ENCODE assay signal across 2 cellular contexts in the genomic region with DNA sequence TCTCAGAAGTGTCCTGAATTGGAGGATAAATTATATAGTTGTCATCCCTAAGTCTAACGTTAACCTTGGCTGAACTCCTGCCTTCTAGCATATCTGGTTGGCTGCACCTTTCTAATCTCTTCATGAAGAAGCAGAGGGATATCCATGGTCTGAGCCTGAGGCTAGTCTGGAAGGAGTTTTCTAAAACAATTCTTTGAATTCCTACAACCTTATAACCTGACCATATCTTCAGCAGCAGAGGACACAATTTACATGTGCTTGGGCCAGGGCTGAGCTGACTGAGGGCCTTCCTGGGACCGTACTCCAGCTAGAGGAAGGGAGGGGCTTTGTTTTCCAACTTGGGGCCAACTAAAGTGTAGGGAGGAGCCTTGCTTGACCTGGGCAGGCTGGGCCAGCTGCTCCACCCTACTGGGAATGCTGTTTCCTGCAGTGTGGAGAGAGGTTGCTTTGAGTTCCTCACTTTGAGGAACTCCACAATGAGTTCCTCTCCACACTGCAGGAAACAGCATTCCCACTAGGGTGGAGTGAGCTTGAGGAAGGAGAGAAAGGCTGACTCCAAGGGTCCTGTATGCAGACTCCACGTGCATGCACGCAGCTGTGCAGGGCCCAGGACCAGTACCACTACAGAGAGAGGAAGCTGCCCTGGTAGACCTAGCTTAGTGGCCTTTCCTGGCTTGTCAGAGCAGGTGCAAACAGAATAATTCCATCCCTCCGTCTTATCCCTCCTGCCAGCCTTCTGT.
TF ChIP-seq lines count a peak whose summit lies in the region.

No MANE protein-coding gene starts in this region.

TF ChIP-seq in IMR-90, 13 proteins besides CTCF, POLR2A, EP300 and RAD21:
- TF ChIP-seq BHLHE40 (IDR thresholded peaks at IDR 0.05; ENCODE audit: low read depth, low read length) (no peak), NFE2L2 (IDR thresholded peaks at IDR 0.05; ENCODE audit: low read depth, low read length) (no peak), MAFK (IDR thresholded peaks at IDR 0.05; ENCODE audit: low read depth, low read length) (no peak), RFX5 (IDR thresholded peaks at IDR 0.05; ENCODE audit: low read depth, low read length) (no peak), MAZ (IDR thresholded peaks at IDR 0.05; ENCODE audit: borderline replicate concordance, low read depth, low read length) (no peak), SMC3 (IDR thresholded peaks at IDR 0.05; ENCODE audit: low read depth, low read length) (no peak), FOS (IDR thresholded peaks at IDR 0.05; ENCODE audit: low read depth, low read length) (no peak), RCOR1 (IDR thresholded peaks at IDR 0.05; ENCODE audit: insufficient replicate concordance, low read length) (no peak), CHD1 (IDR thresholded peaks at IDR 0.05; ENCODE audit: low read depth, low read length) (no peak), MXI1 (IDR thresholded peaks at IDR 0.05; ENCODE audit: borderline replicate concordance, low read depth, low read length) (no peak), CEBPB (IDR thresholded peaks at IDR 0.05; ENCODE audit: low read depth, low read length) (no peak)
- TF ChIP-seq, protein P1, sequence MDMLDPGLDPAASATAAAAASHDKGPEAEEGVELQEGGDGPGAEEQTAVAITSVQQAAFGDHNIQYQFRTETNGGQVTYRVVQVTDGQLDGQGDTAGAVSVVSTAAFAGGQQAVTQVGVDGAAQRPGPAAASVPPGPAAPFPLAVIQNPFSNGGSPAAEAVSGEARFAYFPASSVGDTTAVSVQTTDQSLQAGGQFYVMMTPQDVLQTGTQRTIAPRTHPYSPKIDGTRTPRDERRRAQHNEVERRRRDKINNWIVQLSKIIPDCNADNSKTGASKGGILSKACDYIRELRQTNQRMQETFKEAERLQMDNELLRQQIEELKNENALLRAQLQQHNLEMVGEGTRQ (IDR thresholded peaks at IDR 0.05; ENCODE audit: low read depth, low read length) = no peak
- TF ChIP-seq, protein P2, sequence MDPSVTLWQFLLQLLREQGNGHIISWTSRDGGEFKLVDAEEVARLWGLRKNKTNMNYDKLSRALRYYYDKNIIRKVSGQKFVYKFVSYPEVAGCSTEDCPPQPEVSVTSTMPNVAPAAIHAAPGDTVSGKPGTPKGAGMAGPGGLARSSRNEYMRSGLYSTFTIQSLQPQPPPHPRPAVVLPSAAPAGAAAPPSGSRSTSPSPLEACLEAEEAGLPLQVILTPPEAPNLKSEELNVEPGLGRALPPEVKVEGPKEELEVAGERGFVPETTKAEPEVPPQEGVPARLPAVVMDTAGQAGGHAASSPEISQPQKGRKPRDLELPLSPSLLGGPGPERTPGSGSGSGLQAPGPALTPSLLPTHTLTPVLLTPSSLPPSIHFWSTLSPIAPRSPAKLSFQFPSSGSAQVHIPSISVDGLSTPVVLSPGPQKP (IDR thresholded peaks at IDR 0.05; ENCODE audit: borderline replicate concordance, low read depth, low read length) = no peak

TF ChIP-seq in HepG2, 621 proteins besides CTCF, POLR2A, EP300 and RAD21:
- TF ChIP-seq FOSL2 (CRISPR knock-in tag; IDR thresholded peaks at IDR 0.05) = no peak
- peak; percentile 54 for TF ChIP-seq RBM22 (optimal IDR thresholded peaks at IDR 0.05; ENCODE audit: low read length)
- peak; percentile 23; the same call in 1 of the 2 replicates for TF ChIP-seq SALL1 (CRISPR knock-in tag; IDR thresholded peaks at IDR 0.05)
- TF ChIP-seq ZNF598 (CRISPR knock-in tag; IDR thresholded peaks at IDR 0.05; ENCODE audit: borderline replicate concordance) = peak; percentile 52; the same call in 1 of the 2 replicates
- TF ChIP-seq ZNF263 (CRISPR knock-in tag; IDR thresholded peaks at IDR 0.05) = peak; percentile 46; the same call in 1 of the 2 replicates
- TF ChIP-seq, protein P3, sequence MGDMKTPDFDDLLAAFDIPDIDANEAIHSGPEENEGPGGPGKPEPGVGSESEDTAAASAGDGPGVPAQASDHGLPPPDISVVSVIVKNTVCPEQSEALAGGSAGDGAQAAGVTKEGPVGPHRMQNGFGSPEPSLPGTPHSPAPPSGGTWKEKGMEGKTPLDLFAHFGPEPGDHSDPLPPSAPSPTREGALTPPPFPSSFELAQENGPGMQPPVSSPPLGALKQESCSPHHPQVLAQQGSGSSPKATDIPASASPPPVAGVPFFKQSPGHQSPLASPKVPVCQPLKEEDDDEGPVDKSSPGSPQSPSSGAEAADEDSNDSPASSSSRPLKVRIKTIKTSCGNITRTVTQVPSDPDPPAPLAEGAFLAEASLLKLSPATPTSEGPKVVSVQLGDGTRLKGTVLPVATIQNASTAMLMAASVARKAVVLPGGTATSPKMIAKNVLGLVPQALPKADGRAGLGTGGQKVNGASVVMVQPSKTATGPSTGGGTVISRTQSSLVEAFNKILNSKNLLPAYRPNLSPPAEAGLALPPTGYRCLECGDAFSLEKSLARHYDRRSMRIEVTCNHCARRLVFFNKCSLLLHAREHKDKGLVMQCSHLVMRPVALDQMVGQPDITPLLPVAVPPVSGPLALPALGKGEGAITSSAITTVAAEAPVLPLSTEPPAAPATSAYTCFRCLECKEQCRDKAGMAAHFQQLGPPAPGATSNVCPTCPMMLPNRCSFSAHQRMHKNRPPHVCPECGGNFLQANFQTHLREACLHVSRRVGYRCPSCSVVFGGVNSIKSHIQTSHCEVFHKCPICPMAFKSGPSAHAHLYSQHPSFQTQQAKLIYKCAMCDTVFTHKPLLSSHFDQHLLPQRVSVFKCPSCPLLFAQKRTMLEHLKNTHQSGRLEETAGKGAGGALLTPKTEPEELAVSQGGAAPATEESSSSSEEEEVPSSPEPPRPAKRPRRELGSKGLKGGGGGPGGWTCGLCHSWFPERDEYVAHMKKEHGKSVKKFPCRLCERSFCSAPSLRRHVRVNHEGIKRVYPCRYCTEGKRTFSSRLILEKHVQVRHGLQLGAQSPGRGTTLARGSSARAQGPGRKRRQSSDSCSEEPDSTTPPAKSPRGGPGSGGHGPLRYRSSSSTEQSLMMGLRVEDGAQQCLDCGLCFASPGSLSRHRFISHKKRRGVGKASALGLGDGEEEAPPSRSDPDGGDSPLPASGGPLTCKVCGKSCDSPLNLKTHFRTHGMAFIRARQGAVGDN (CRISPR knock-in tag; IDR thresholded peaks at IDR 0.05) = peak; percentile 15; the same call in 1 of the 2 replicates
- 0 out of 2 replicates have a peak, but pooled peaks have one; percentile 27 for TF ChIP-seq ZIK1 (CRISPR knock-in tag; IDR thresholded peaks at IDR 0.05; ENCODE audit: borderline replicate concordance, low read depth)
- no peak for TF ChIP-seq TAF1 (CRISPR knock-in tag; IDR thresholded peaks at IDR 0.05)
- TF ChIP-seq ZFX (CRISPR knock-in tag; IDR thresholded peaks at IDR 0.05; ENCODE audit: low read depth) = 0 out of 2 replicates have a peak, but pooled peaks have one; percentile 25
- TF ChIP-seq ZNF672 (CRISPR knock-in tag; IDR thresholded peaks at IDR 0.05) = no peak
- TF ChIP-seq POLR2AphosphoS5 (IDR thresholded peaks at IDR 0.05; ENCODE audit: low read depth, low read length) = 0 out of 2 replicates have a peak, but pooled peaks have one; percentile 20
TF ChIP-seq in HepG2: peak in this region for 8.
